ENCODE assay signal across 8 cellular contexts in genomic region chr6:169789146-169789943, GRCh38. TPM values are rescaled to one million over a fixed set of nuclear protein-coding genes. Genes with fewer than 3 reads are reported as not detected.
DNase-seq lines count a peak whose midpoint lies in the region; FAIRE-seq and TF ChIP-seq lines count a peak whose summit lies in the region.

No MANE protein-coding gene starts in this region.

- in situ Hi-C loops in ACHN (cut with HindIII; ENCODE audit: low pct_ligation_motif_present, low pct_unique_long_range_greater_than_20kb, low sequenced_read_pairs): no loop called here

- intact Hi-C loops in Calu3 (cut with micrococcal nuclease; ENCODE audit: unreplicated experiment): no loop called here

- H3K9ac ChIP-seq in NT2/D1 (ENCODE audit: insufficient read length, low read depth): peak overlapping the region; percentile 79

- peaks cover 36% of the 10 kb centered on the region for H3K27me3 Mint-ChIP-seq in Calu3 (ENCODE audit: unreplicated experiment)

- no peak overlapping the region for H3K27ac ChIP-seq in effector memory CD4-positive, alpha-beta T cell (ENCODE audit: insufficient read depth, low read length, poor library complexity, severe bottlenecking)
- H3K27ac ChIP-seq in neutrophil: no peak overlapping the region

- CTCF ChIA-PET in Calu3 (lab: Charles Lee): interaction anchor here (1.4 to 1.5 kb wide), 3 partner anchors 11 to 728 kb away, joined by 4 to 7 read pairs (median 5); no protein-coding TSS in a partner anchor

- H3K4me3 Mint-ChIP-seq in Calu3 (ENCODE audit: low read depth, unreplicated experiment): peak overlapping the region; percentile 67

- no peaks in the 10 kb centered on the region for H3K4me1 Mint-ChIP-seq in Calu3 (ENCODE audit: low read depth, unreplicated experiment)

- H3K9me3 Mint-ChIP-seq in Calu3 (ENCODE audit: low read depth, unreplicated experiment): no peaks in the 10 kb centered on the region

- H3K4me1 ChIP-seq in NT2/D1 (ENCODE audit: insufficient read depth, insufficient read length): peaks cover 4% of the 10 kb centered on the region
- peaks cover 7% of the 10 kb centered on the region for H3K4me1 ChIP-seq in effector memory CD4-positive, alpha-beta T cell (ENCODE audit: control insufficient read depth, insufficient read depth, low read length, poor library complexity, severe bottlenecking)
- H3K4me1 ChIP-seq in neutrophil (ENCODE audit: control insufficient read depth in 1 of 2, insufficient read depth in 1 of 2, low read depth in 1 of 2, low read length in 1 of 2): peaks cover 12 to 15% of the 10 kb centered on the region in 2 experiments

- BruUV-seq in Calu3 (replicated peaks; lab: Mats Ljungman, UMichigan): no TSS peak

- H3K4me3 ChIP-seq in NT2/D1 (ENCODE audit: insufficient read length, low read depth) (no peak overlapping the region), neutrophil (ENCODE audit: low read depth in 1 of 2, low read length in 1 of 2) (peak overlapping the region; percentile 7 to 50)
- H3K4me3 ChIP-seq in effector memory CD4-positive, alpha-beta T cell (ENCODE audit: insufficient read depth, low read depth, low read length, poor library complexity, severe bottlenecking): peak overlapping the region; percentile 60

- H3K27ac Mint-ChIP-seq in Calu3 (ENCODE audit: unreplicated experiment): no peak overlapping the region

- no peaks in the 10 kb centered on the region for H3K36me3 ChIP-seq in NT2/D1 (ENCODE audit: insufficient read depth, insufficient read length, low read length)
- no peaks in the 10 kb centered on the region for H3K36me3 ChIP-seq in effector memory CD4-positive, alpha-beta T cell (ENCODE audit: control insufficient read depth, insufficient read depth, low read length)
- no peaks in the 10 kb centered on the region for H3K36me3 ChIP-seq in neutrophil

- FAIRE-seq in H54 (lab: Jason Lieb, UNC): no peak

- H3K27me3 ChIP-seq in NT2/D1 (ENCODE audit: insufficient read depth, insufficient read length): peaks cover 21% of the 10 kb centered on the region
- no peaks in the 10 kb centered on the region for H3K27me3 ChIP-seq in effector memory CD4-positive, alpha-beta T cell (replicated peaks; ENCODE audit: control insufficient read depth, insufficient read depth, low read length, poor library complexity, severe bottlenecking)
- H3K27me3 ChIP-seq in neutrophil: peaks cover 43% of the 10 kb centered on the region

- TF ChIP-seq POLR2A in H54 (IDR thresholded peaks at IDR 0.05; ENCODE audit: low read depth, low read length): no peak

- peaks cover 5% of the 10 kb centered on the region for H3K36me3 Mint-ChIP-seq in Calu3 (ENCODE audit: insufficient read depth, unreplicated experiment)

- H3K9me3 ChIP-seq in NT2/D1 (ENCODE audit: insufficient read depth, low read length) (no peaks in the 10 kb centered on the region), neutrophil (no peaks in the 10 kb centered on the region)
- H3K9me3 ChIP-seq in effector memory CD4-positive, alpha-beta T cell (ENCODE audit: control insufficient read depth, low read length): no peaks in the 10 kb centered on the region

- TF ChIP-seq CTCF in Calu3 (IDR thresholded peaks at IDR 0.05; ENCODE audit: unreplicated experiment): no peak
- no peak for TF ChIP-seq CTCF in neutrophil (IDR thresholded peaks at IDR 0.05)

- no peak for DNase-seq in Calu3
- no peak for DNase-seq in NT2/D1 (ENCODE audit: low read depth, low spot score)
- no peak for DNase-seq in effector memory CD4-positive, alpha-beta T cell
- no peak for DNase-seq in activated CD4-positive, CD25-positive, alpha-beta regulatory T cell (lab: John Stamatoyannopoulos, UW)
- no peak for DNase-seq in HUDEP-2 (lab: John Stamatoyannopoulos, UW; ENCODE audit: unreplicated experiment in 76 of 76)
- DNase-seq in H54 (ENCODE audit: insufficient read length, low spot score): no peak
- no peak for DNase-seq in ACHN

RNA-seq across cellular contexts. Expression of gene ERMARD, which starts 37.9 kb away (rescaled TPM):
- total RNA-seq in Calu3 (2022): 16.2 and 22.0 TPM in 2 replicates

RNA-seq across cellular contexts. Expression of gene DYNLT2, which starts 38.0 kb away (rescaled TPM):
- total RNA-seq in Calu3 (2022): 2.7 and 3.4 TPM in 2 replicates
